25 cellular contexts compared by ENCODE assay signal in genomic region chr20:63125893-63126601, GRCh38.
A peak's percentile ranks its signal among the peaks of the same experiment; 100 is the strongest.
DNase-seq lines count a peak whose midpoint lies in the region; ATAC-seq, FAIRE-seq and TF ChIP-seq lines count a peak whose summit lies in the region.
"Had no signal": no experiment of that assay in that cellular context is flagged by ENCODE, and none has a peak within 500 bp of the region (broad histone marks: within the 10 kb centered on the region; RNA-seq: fewer than 3 reads in every experiment).

No MANE protein-coding gene starts in this region.

- no peak overlapping the region for H3K9ac ChIP-seq in endodermal cell (ENCODE audit: extremely low read depth, low read length, poor library complexity, severe bottlenecking)

- no peaks in the 10 kb centered on the region for H3K4me1 Mint-ChIP-seq in endodermal cell
- no peaks in the 10 kb centered on the region for H3K4me1 Mint-ChIP-seq in activated CD4-positive, alpha-beta memory T cell treated with anti-CD3 and anti-CD28 coated beads, Interleukin-2, amount 10 ng/mL, durations not matched to agents 7 days and 5 days
- H3K4me1 Mint-ChIP-seq: T-cell had no signal

- no peak for ATAC-seq in GM18502 (IDR thresholded peaks at IDR 0.05; ENCODE audit: poor library complexity, unreplicated experiment)
- ATAC-seq: HCT116; natural killer cell treated with Interleukin-12 subunit alpha and Interleukin-12 subunit beta and Interleukin-15 and Interleukin-18, amount 100 ng/mL, for 72 hours; T-cell had no signal

- CTCF ChIA-PET in activated CD4-positive, alpha-beta memory T cell treated with anti-CD3 and anti-CD28 coated beads, Interleukin-2, amount 10 ng/mL, durations not matched to agents 7 days and 5 days (lab: Charles Lee), result no interaction called here

- no peaks in the 10 kb centered on the region for H3K79me2 ChIP-seq in osteoblast (ENCODE audit: insufficient read depth, low read length)

- POLR2A ChIA-PET in activated CD4-positive, alpha-beta memory T cell treated with anti-CD3 and anti-CD28 coated beads, Interleukin-2, amount 10 ng/mL, durations not matched to agents 7 days and 5 days (lab: Charles Lee), result no interaction called here

- H3K4me3 ChIP-seq in endodermal cell (ENCODE audit: low read length) (no peak overlapping the region), osteoblast (ENCODE audit: insufficient read depth, low read length) (no peak overlapping the region)
- H3K4me3 ChIP-seq: SJCRH30, vagina had no signal

- DNase-seq in A172 (ENCODE audit: low spot score) (peak; percentile 10), HTR-8/SVneo (ENCODE audit: insufficient read length, low spot score) (no peak), endodermal cell (peak; percentile 35), osteoblast (ENCODE audit: insufficient read length, low spot score, missing footprints) (peak; percentile 73), NCI-H1417 (lab: John Stamatoyannopoulos, UW) (no peak), cortex of kidney (lab: John Stamatoyannopoulos, UW) (no peak)
- DNase-seq in activated CD4-positive, alpha-beta memory T cell treated with anti-CD3 and anti-CD28 coated beads, Interleukin-2, amount 10 ng/mL, durations not matched to agents 7 days and 5 days, result no peak
- DNase-seq: activated CD4-positive, alpha-beta T cell treated with anti-CD3 and anti-CD28 coated beads for 4 hours; brain microvascular endothelial cell; Karpas-422; kidney glomerular epithelial cell; NCI-H187 treated with DMSO at 0.1 percent for 48 hours; NCI-H748 treated with DMSO at 0.1 percent for 48 hours; stimulated activated CD4-positive, alpha-beta T cell treated with anti-CD3 and anti-CD28 coated beads, Interleukin-1b, Interleukin-23, amount 100 ng/mL, for 48 hours; substantia nigra had no signal

- no peak overlapping the region for H3K27ac Mint-ChIP-seq in endodermal cell
- H3K27ac Mint-ChIP-seq in activated CD4-positive, alpha-beta memory T cell treated with anti-CD3 and anti-CD28 coated beads, Interleukin-2, amount 10 ng/mL, durations not matched to agents 7 days and 5 days, result no peak overlapping the region
- H3K27ac Mint-ChIP-seq: activated T-helper 1 cell treated with anti-CD3 and anti-CD28 coated beads, Interleukin-12 subunit alpha, Interleukin-12 subunit beta, Interleukin-2, Interleukin-4 antibody, amounts not matched to agents 30 ng/mL and 10 ng/mL and 1 ng/mL, durations not matched to agents 14 hours and 24 hours and 36 hours; natural killer cell treated with Interleukin-12 subunit alpha and Interleukin-12 subunit beta and Interleukin-15 and Interleukin-18, amount 100 ng/mL, for 72 hours; T-cell had no signal

- no peak overlapping the region for H2AFZ ChIP-seq in osteoblast (ENCODE audit: low read length)

- H3K4me2 ChIP-seq in osteoblast (ENCODE audit: insufficient read depth, low read length), result no peak overlapping the region

- H3K4me1 ChIP-seq in endodermal cell (ENCODE audit: control insufficient read depth, insufficient read depth, low read length), result no peaks in the 10 kb centered on the region
- H3K4me1 ChIP-seq in osteoblast (ENCODE audit: insufficient read depth, low read length), result no peaks in the 10 kb centered on the region
- H3K4me1 ChIP-seq: SJCRH30, vagina had no signal

- WGBS in endodermal cell (ENCODE audit: insufficient coverage in 1 of 2, insufficient read length in 1 of 2), 2 experiments, result 81 to 82% methylated on average over 15 to 19 of the region's 19 CpGs

- no peak overlapping the region for H3K27ac ChIP-seq in endodermal cell (ENCODE audit: low read depth, low read length)
- H3K27ac ChIP-seq in osteoblast (ENCODE audit: low read depth, low read length), result no peak overlapping the region
- H3K27ac ChIP-seq: brain microvascular endothelial cell, SJCRH30, vagina had no signal

- no peaks in the 10 kb centered on the region for H3K27me3 Mint-ChIP-seq in endodermal cell (ENCODE audit: insufficient read depth)
- H3K27me3 Mint-ChIP-seq in activated CD4-positive, alpha-beta memory T cell treated with anti-CD3 and anti-CD28 coated beads, Interleukin-2, amount 10 ng/mL, durations not matched to agents 7 days and 5 days, result no peaks in the 10 kb centered on the region

- no peaks in the 10 kb centered on the region for H3K9me3 Mint-ChIP-seq in endodermal cell
- no peaks in the 10 kb centered on the region for H3K9me3 Mint-ChIP-seq in activated CD4-positive, alpha-beta memory T cell treated with anti-CD3 and anti-CD28 coated beads, Interleukin-2, amount 10 ng/mL, durations not matched to agents 7 days and 5 days
- H3K9me3 Mint-ChIP-seq: activated T-helper 1 cell treated with anti-CD3 and anti-CD28 coated beads, Interleukin-12 subunit alpha, Interleukin-12 subunit beta, Interleukin-2, Interleukin-4 antibody, amounts not matched to agents 30 ng/mL and 10 ng/mL and 1 ng/mL, durations not matched to agents 14 hours and 24 hours and 36 hours; natural killer cell treated with Interleukin-12 subunit alpha and Interleukin-12 subunit beta and Interleukin-15 and Interleukin-18, amount 100 ng/mL, for 72 hours; T-cell had no signal

- H3K4me3 Mint-ChIP-seq in endodermal cell, result no peak overlapping the region
- no peak overlapping the region for H3K4me3 Mint-ChIP-seq in activated CD4-positive, alpha-beta memory T cell treated with anti-CD3 and anti-CD28 coated beads, Interleukin-2, amount 10 ng/mL, durations not matched to agents 7 days and 5 days
- H3K4me3 Mint-ChIP-seq: activated T-helper 1 cell treated with anti-CD3 and anti-CD28 coated beads, Interleukin-12 subunit alpha, Interleukin-12 subunit beta, Interleukin-2, Interleukin-4 antibody, amounts not matched to agents 30 ng/mL and 10 ng/mL and 1 ng/mL, durations not matched to agents 14 hours and 24 hours and 36 hours; natural killer cell treated with Interleukin-12 subunit alpha and Interleukin-12 subunit beta and Interleukin-15 and Interleukin-18, amount 100 ng/mL, for 72 hours; T-cell had no signal

- TF ChIP-seq CTCF in endodermal cell (conservative IDR thresholded peaks at IDR 0.05) (no peak), osteoblast (IDR thresholded peaks at IDR 0.05; ENCODE audit: extremely low read depth, low read depth, low read length) (no peak)

- H4K20me1 ChIP-seq in osteoblast (ENCODE audit: insufficient read depth, low read length), result no peaks in the 10 kb centered on the region

- H3K27me3 ChIP-seq in endodermal cell (ENCODE audit: control insufficient read depth, insufficient read depth, low read length, poor library complexity, severe bottlenecking), result peaks cover 5% of the 10 kb centered on the region
- peaks cover 11% of the 10 kb centered on the region for H3K27me3 ChIP-seq in osteoblast (ENCODE audit: insufficient read depth, low read length)
- H3K27me3 ChIP-seq: brain microvascular endothelial cell, vagina had no signal

- no peaks in the 10 kb centered on the region for H3K36me3 Mint-ChIP-seq in endodermal cell (ENCODE audit: low read depth)
- H3K36me3 Mint-ChIP-seq in activated CD4-positive, alpha-beta memory T cell treated with anti-CD3 and anti-CD28 coated beads, Interleukin-2, amount 10 ng/mL, durations not matched to agents 7 days and 5 days (ENCODE audit: low read depth), result no peaks in the 10 kb centered on the region
- H3K36me3 Mint-ChIP-seq: natural killer cell treated with Interleukin-12 subunit alpha and Interleukin-12 subunit beta and Interleukin-15 and Interleukin-18, amount 100 ng/mL, for 72 hours; T-cell had no signal

- H3K9me3 ChIP-seq in endodermal cell (ENCODE audit: control insufficient read depth, low read length), result no peaks in the 10 kb centered on the region
- H3K9me3 ChIP-seq in osteoblast (ENCODE audit: low read depth, low read length), result no peaks in the 10 kb centered on the region
- H3K9me3 ChIP-seq: SJCRH30, vagina had no signal

- no peaks in the 10 kb centered on the region for H3K36me3 ChIP-seq in endodermal cell (ENCODE audit: control insufficient read depth, insufficient read depth, low read length)
- no peaks in the 10 kb centered on the region for H3K36me3 ChIP-seq in osteoblast (ENCODE audit: insufficient read depth, low read length)
- H3K36me3 ChIP-seq: brain microvascular endothelial cell, SJCRH30, vagina had no signal

- peak; percentile 36 for FAIRE-seq in HTR-8/SVneo (lab: Jason Lieb, UNC)
- FAIRE-seq: colon, D721Med, TTC549 had no signal

Comparison
In these comparisons a context has a peak if more than half of its experiments do, and no peak if none do; other contexts are left out.
1. DNase-seq: peak in A172 (single experiment), endodermal cell (single experiment) and osteoblast (single experiment); none in HTR-8/SVneo (single experiment), NCI-H1417 (0 of 3), cortex of kidney (single experiment) and activated CD4-positive, alpha-beta memory T cell treated with anti-CD3 and anti-CD28 coated beads, Interleukin-2, amount 10 ng/mL, durations not matched to agents 7 days and 5 days (single experiment).